Comparison of ENCODE assay signal across 8 cellular contexts in genomic region chr17:45218895-45219661, GRCh38. TPM values are rescaled to one million over a fixed set of nuclear protein-coding genes. Genes with fewer than 3 reads are reported as not detected.
DNase-seq lines count a peak whose midpoint lies in the region; ATAC-seq and TF ChIP-seq lines count a peak whose summit lies in the region.

No MANE protein-coding gene starts in this region.

- peaks cover 0 to 12% (median 0%) of the 10 kb centered on the region in 9 donors for H3K36me3 ChIP-seq in heart right ventricle

- peak overlapping the region in 2 of 10 donors; percentile 6 to 34 for H3K27ac ChIP-seq in heart right ventricle

- intact Hi-C loops in heart right ventricle (cut with DNase I), result loop anchor here in 9 of 10 donors (1.0 to 10.0 kb wide), 8 partner anchors 16 to 636 kb away; no protein-coding TSS in a partner anchor

- peak; percentile 93 for TF ChIP-seq CTCF in GM12872 (IDR thresholded peaks at IDR 0.05; ENCODE audit: insufficient read depth, low read depth, low read length)
- peak; percentile 90 to 97 (median 94) for TF ChIP-seq CTCF in heart right ventricle (IDR thresholded peaks at IDR 0.05)
- peak; percentile 88 for TF ChIP-seq CTCF in retinal pigment epithelial cell (conservative IDR thresholded peaks at IDR 0.05; ENCODE audit: low read depth, low read length)

- ATAC-seq in heart right ventricle (peak; percentile 55 to 87 (median 74)), HG03139 (IDR thresholded peaks at IDR 0.05; ENCODE audit: unreplicated experiment) (no peak), HG02642 (IDR thresholded peaks at IDR 0.05; ENCODE audit: poor library complexity, unreplicated experiment) (no peak)

- no peak overlapping the region for H3K4me3 ChIP-seq in heart right ventricle
- H3K4me3 ChIP-seq in retinal pigment epithelial cell (ENCODE audit: low read length), result no peak overlapping the region

- no peaks in the 10 kb centered on the region for H3K9me3 ChIP-seq in heart right ventricle

- no peaks in the 10 kb centered on the region for H3K27me3 ChIP-seq in heart right ventricle

- 13 to 14% methylated on average over 12 of the region's 12 CpGs for WGBS in heart right ventricle, 2 donors

- peaks cover 2 to 40% (median 19%) of the 10 kb centered on the region in 9 donors for H3K4me1 ChIP-seq in heart right ventricle

- DNase-seq in NCI-H1694 treated with DMSO at 0.1 percent for 48 hours (lab: John Stamatoyannopoulos, UW), result peak; percentile 81
- DNase-seq in T-helper 2 cell, result peak; percentile 68 to 84 (median 73)
- DNase-seq in amniotic epithelial cell (ENCODE audit: low read depth), result peak; percentile 66
- peak; percentile 86 to 87 for DNase-seq in heart right ventricle
- peak; percentile 13 for DNase-seq in retinal pigment epithelial cell (ENCODE audit: low read depth)

RNA-seq across cellular contexts. Expression of gene FMNL1, which starts 2.6 kb away (rescaled TPM):
- total RNA-seq in heart right ventricle, result 10 to 100 TPM in 5 of 10 donors, 1 to 10 TPM in 5; 6.3 to 28.7 (median 9.8) TPM
- 10 to 100 TPM in 1 of 2 donors, 1 to 10 TPM in 1; 5.3 to 11.1 TPM for polyA plus RNA-seq in heart right ventricle

RNA-seq across cellular contexts. Expression of gene SPATA32, which starts 42.8 kb away (rescaled TPM):
- under 1 TPM in 2 of 10 donors, not detected in 8; 0.13 to 0.16 TPM for total RNA-seq in heart right ventricle
- polyA plus RNA-seq in heart right ventricle, result not detected

RNA-seq across cellular contexts. Expression of gene HEXIM2, which starts 57.4 kb away (rescaled TPM):
- 10 to 100 TPM in 1 of 10 donors, 1 to 10 TPM in 9; 4.6 to 10.3 (median 6.3) TPM for total RNA-seq in heart right ventricle
- 1 to 10 TPM; 3.0 to 6.4 TPM for polyA plus RNA-seq in heart right ventricle

Comparison
In these comparisons a context has a peak if more than half of its experiments do, and no peak if none do; other contexts are left out.
1. DNase-seq: peak in every context shown above with its lines; median percentile 86 in heart right ventricle; 81 in NCI-H1694 treated with DMSO at 0.1 percent for 48 hours; 73 in T-helper 2 cell; 66 in amniotic epithelial cell; 13 in retinal pigment epithelial cell.
2. ATAC-seq: peak in heart right ventricle (8 of 8); none in HG03139 (single experiment) and HG02642 (single experiment).
3. Peak in every context shown above with its lines, with median percentiles within 50 percentile points of each other: CTCF ChIP-seq.